ENCODE assay signal across 3 cellular contexts in the genomic region with DNA sequence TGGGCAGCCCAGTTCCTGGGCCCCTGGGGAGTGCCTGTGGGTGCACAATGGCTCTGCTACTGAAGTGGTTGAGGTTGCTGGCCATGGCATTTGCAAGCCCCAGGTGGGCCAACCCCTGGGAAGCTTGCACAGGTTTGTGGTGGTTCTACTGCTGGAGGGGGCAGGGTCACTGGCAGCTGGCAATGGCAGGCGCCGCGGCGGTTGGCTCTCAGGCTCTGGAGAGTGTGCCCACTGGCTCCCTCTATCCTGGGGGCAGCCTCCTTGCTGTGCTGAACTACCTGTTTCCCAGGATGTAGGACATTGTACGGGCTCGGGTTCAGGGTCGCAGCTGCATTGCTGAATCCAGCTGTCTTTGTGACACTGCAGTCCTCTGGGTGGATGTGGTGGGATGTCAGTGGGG.
"Had no signal": no experiment of that assay in that cellular context is flagged by ENCODE, and none has a peak within 500 bp of the region (broad histone marks: within the 10 kb centered on the region; RNA-seq: fewer than 3 reads in every experiment).

No MANE protein-coding gene starts in this region.

- DNase-seq: GDM1, GF-D8 had no signal

- ATAC-seq: GM12878 had no signal

- H3K4me3 ChIP-seq: GM12878 had no signal
